In genomic region chr11:86244522-86245368, GRCh38 we compare ENCODE assay signal across 8 cellular contexts. TPM values are rescaled to one million over a fixed set of nuclear protein-coding genes. Genes with fewer than 3 reads are reported as not detected.
DNase-seq lines count a peak whose midpoint lies in the region; ATAC-seq, FAIRE-seq and TF ChIP-seq lines count a peak whose summit lies in the region.

Gene EED (plus strand): TSS chr11:86244753. CDS start chr11:86245230, 477 bp downstream.

- H2BK15ac ChIP-seq in H1 (ENCODE audit: low read length), result no peak within 1 kb of the TSS
- no peak within 1 kb of the TSS for H2BK15ac ChIP-seq in mesenchymal stem cell (ENCODE audit: low read depth, poor library complexity, severe bottlenecking)

- H3K4me1 ChIP-seq in H1 (replicated peaks in 1 of 4; ENCODE audit: control insufficient read depth in 3 of 4, insufficient read depth in 4 of 4, low read length in 3 of 4) (peaks cover 0 to 8% (median 3%) of the 10 kb centered on the region in 4 experiments; a peak in 5 of 7 replicates), mesenchymal stem cell (ENCODE audit: control insufficient read depth, insufficient read depth, low read depth, low read length) (peaks cover 3% of the 10 kb centered on the region)

- H4K91ac ChIP-seq in H1 (replicated peaks; ENCODE audit: insufficient read length, low read length) (peak within 1 kb of the TSS; percentile 72), mesenchymal stem cell (ENCODE audit: low read length) (peak within 1 kb of the TSS; percentile 5)

- peak within 1 kb of the TSS; percentile 91 for H2BK5ac ChIP-seq in H1 (ENCODE audit: low read depth, low read length)
- peak within 1 kb of the TSS; percentile 0 for H2BK5ac ChIP-seq in mesenchymal stem cell (ENCODE audit: low read depth, low read length, poor library complexity, severe bottlenecking)

- H3K14ac ChIP-seq in H1 (ENCODE audit: insufficient read length), result no peak within 1 kb of the TSS
- peak within 1 kb of the TSS in 1 of 2 experiments; percentile 12 for H3K14ac ChIP-seq in mesenchymal stem cell (ENCODE audit: low read length in 2 of 2)

- peaks cover 0 to 43% of the 10 kb centered on the region in 2 experiments; a peak in 2 of 4 replicates for H3K79me2 ChIP-seq in H1 (ENCODE audit: control insufficient read depth in 1 of 2, insufficient read depth in 2 of 2, low read length in 2 of 2)

- CTCF ChIA-PET in activated CD8-positive, alpha-beta memory T cell treated with anti-CD3 and anti-CD28 coated beads for 36 hours (lab: Charles Lee), result interaction anchor here (1.4 kb wide), 1 partner anchor 23 kb away, joined by 3 read pairs; no protein-coding TSS in a partner anchor
- CTCF ChIA-PET in H1 (lab: Charles Lee; ENCODE audit: partially characterized antibody), result interaction anchor here (1.6 kb wide), 1 partner anchor 15 kb away, joined by 4 read pairs; no protein-coding TSS in a partner anchor

- 1% methylated on average over 29 of the region's 64 CpGs; no CpG with 5 or more reads in 1 of the 2 experiments for WGBS in H1 (ENCODE audit: extremely low coverage in 1 of 2, insufficient coverage in 1 of 2, insufficient read length in 1 of 2, insufficient replicate concordance in 2 of 2, low coverage in 1 of 2, low lambda C conversion rate in 2 of 2, missing lambda C conversion rate in 1 of 2), 2 experiments
- WGBS in mesenchymal stem cell, result under 1% methylated on average over 60 of the region's 64 CpGs

- H3K23ac ChIP-seq in H1 (ENCODE audit: insufficient read length) (no peak within 1 kb of the TSS), mesenchymal stem cell (ENCODE audit: low read length in 2 of 2) (peak within 1 kb of the TSS in 1 of 2 experiments; percentile 36)

- H2BK120ac ChIP-seq in H1 (replicated peaks; ENCODE audit: low read depth, low read length), result peak within 1 kb of the TSS; percentile 19
- peak within 1 kb of the TSS; percentile 82 for H2BK120ac ChIP-seq in mesenchymal stem cell (ENCODE audit: low read depth, low read length)

- peak within 1 kb of the TSS; percentile 91; the same call in 1 of the 2 replicates for H2BK12ac ChIP-seq in H1 (ENCODE audit: low read depth, low read length)
- H2BK12ac ChIP-seq in mesenchymal stem cell (ENCODE audit: low read length in 2 of 2), result no peak within 1 kb of the TSS

- TF ChIP-seq RAD21 in H1 (IDR thresholded peaks at IDR 0.05 in 1 of 2, conservative IDR thresholded peaks at IDR 0.05 in 1 of 2; ENCODE audit: low read depth in 2 of 2, low read length in 2 of 2), result no peak

- peak within 1 kb of the TSS; percentile 98; the same call in 1 of the 2 replicates for H4K8ac ChIP-seq in H1 (ENCODE audit: extremely low read depth, insufficient read depth, low read length)
- H4K8ac ChIP-seq in mesenchymal stem cell (ENCODE audit: low read length), result peak within 1 kb of the TSS; percentile 82

- H3K9me3 ChIP-seq in H1 (ENCODE audit: insufficient read depth in 2 of 2, low read depth in 1 of 2, low read length in 1 of 2) (no peaks in the 10 kb centered on the region), mesenchymal stem cell (ENCODE audit: control insufficient read depth, low read length) (no peaks in the 10 kb centered on the region)

- H3K9ac ChIP-seq in H1 (replicated peaks in 1 of 4; ENCODE audit: extremely low read depth in 1 of 4, low read depth in 3 of 4, low read length in 3 of 4), result peak within 1 kb of the TSS; percentile 90 to 99 (median 92)
- peak within 1 kb of the TSS; percentile 94 for H3K9ac ChIP-seq in mesenchymal stem cell (ENCODE audit: low read length)

- ATAC-seq in GM21360 (IDR thresholded peaks at IDR 0.05; ENCODE audit: unreplicated experiment), result peak; percentile 70

- no peaks in the 10 kb centered on the region for H3K23me2 ChIP-seq in H1 (ENCODE audit: low read depth, low read length)

- POLR2A ChIA-PET in activated CD8-positive, alpha-beta memory T cell treated with anti-CD3 and anti-CD28 coated beads for 36 hours (lab: Charles Lee), result interaction anchor here (0.6 to 1.6 kb wide), 8 partner anchors 11 to 348 kb away, joined by 3 to 7 read pairs (median 3); no protein-coding TSS in a partner anchor
- POLR2A ChIA-PET in H1 (lab: Charles Lee; ENCODE audit: partially characterized antibody), result interaction anchor here (0.6 to 2.8 kb wide), 13 partner anchors 9 to 604 kb away, joined by 3 to 15 read pairs (median 3); partner anchors contain the start of gene PICALM

- H3K79me1 ChIP-seq in H1 (ENCODE audit: low read depth, low read length) (no peaks in the 10 kb centered on the region), mesenchymal stem cell (replicated peaks; ENCODE audit: low read length, poor library complexity, severe bottlenecking) (peaks cover 2% of the 10 kb centered on the region)

- H2AK5ac ChIP-seq in H1 (ENCODE audit: low read depth, low read length) (no peak within 1 kb of the TSS), mesenchymal stem cell (ENCODE audit: low read length, severe bottlenecking) (no peak within 1 kb of the TSS)

- no peaks in the 10 kb centered on the region for H3K27me3 ChIP-seq in H1 (replicated peaks in 1 of 4; ENCODE audit: control insufficient read depth in 3 of 4, extremely low read depth in 1 of 4, insufficient read depth in 3 of 4, low read length in 3 of 4)
- peaks cover 0 to 7% of the 10 kb centered on the region in 2 experiments for H3K27me3 ChIP-seq in mesenchymal stem cell (ENCODE audit: control insufficient read depth in 1 of 2, insufficient read depth in 1 of 2, low read length in 2 of 2)

- DNase-seq in COLO668 (lab: John Stamatoyannopoulos, UW; ENCODE audit: unreplicated experiment), result peak; percentile 98
- peak; percentile 98 for DNase-seq in HT-29 (ENCODE audit: low spot score)
- peak; percentile 93 for DNase-seq in NK-92 treated with Interleukin-12 subunit alpha and Interleukin-12 subunit beta, amount 100 ng/mL, for 24 hours (lab: John Stamatoyannopoulos, UW)
- DNase-seq in H1 (ENCODE audit: low read depth in 1 of 2, low spot score in 2 of 2), result peak; percentile 79 to 94
- peak; percentile 96 for DNase-seq in mesenchymal stem cell
- DNase-seq in stimulated activated CD8-positive, alpha-beta memory T cell treated with anti-CD3 and anti-CD28 coated beads, Interleukin-12 subunit alpha, Interleukin-12 subunit beta, amount 100 ng/mL, for 4 hours (ENCODE audit: low read depth), result peak; percentile 88

- H2AFZ ChIP-seq in H1 (ENCODE audit: low read length) (peak within 1 kb of the TSS; percentile 95), mesenchymal stem cell (ENCODE audit: low read depth, low read length) (peak within 1 kb of the TSS; percentile 53)

- H3K4ac ChIP-seq in H1 (replicated peaks; ENCODE audit: insufficient read length, low read depth, low read length) (peak within 1 kb of the TSS; percentile 99), mesenchymal stem cell (ENCODE audit: low read depth in 1 of 2, low read length in 2 of 2) (peak within 1 kb of the TSS; percentile 27 to 83)

- H3K4me3 ChIP-seq in H1 (ENCODE audit: extremely low read depth in 1 of 4, insufficient read depth in 2 of 4, low read depth in 3 of 4, low read length in 4 of 4) (peak within 1 kb of the TSS; percentile 80 to 96 (median 92)), mesenchymal stem cell (ENCODE audit: insufficient read depth in 1 of 2, low read depth in 1 of 2, low read length in 2 of 2) (peak within 1 kb of the TSS; percentile 76 to 98)

- peak in 1 of 2 experiments; percentile 99; a peak in 2 of 3 replicates for TF ChIP-seq EP300 in H1 (IDR thresholded peaks at IDR 0.05; ENCODE audit: borderline replicate concordance in 1 of 2, low read depth in 2 of 2, low read length in 2 of 2)

- TF ChIP-seq POLR2A in H1 (IDR thresholded peaks at IDR 0.05; ENCODE audit: control extremely low read depth in 1 of 2, low read depth in 2 of 2, low read length in 2 of 2), result peak; percentile 85 to 96

- H2BK20ac ChIP-seq in H1 (ENCODE audit: low read length), result no peak within 1 kb of the TSS; the same call in 1 of the 2 replicates

- H3K36me3 ChIP-seq in H1 (ENCODE audit: control insufficient read depth in 2 of 4, insufficient read depth in 4 of 4, low read length in 3 of 4) (no peaks in the 10 kb centered on the region), mesenchymal stem cell (ENCODE audit: control insufficient read depth in 1 of 2, insufficient read depth in 2 of 2, low read depth in 1 of 2, low read length in 2 of 2) (no peaks in the 10 kb centered on the region)

- H3K27ac ChIP-seq in H1 (ENCODE audit: low read depth, low read length), result peak within 1 kb of the TSS; percentile 96
- peak within 1 kb of the TSS; percentile 83 for H3K27ac ChIP-seq in mesenchymal stem cell (ENCODE audit: low read length, poor library complexity, severe bottlenecking)

- H3K18ac ChIP-seq in H1 (ENCODE audit: extremely low read depth, low read length), result peak within 1 kb of the TSS; percentile 92
- H3K18ac ChIP-seq in mesenchymal stem cell (ENCODE audit: low read depth in 1 of 2, low read length in 2 of 2), result peak within 1 kb of the TSS; percentile 87 to 97

- peaks cover 0 to 1% of the 10 kb centered on the region in 2 experiments for H4K20me1 ChIP-seq in H1 (replicated peaks in 1 of 2; ENCODE audit: control insufficient read depth in 1 of 2, insufficient read depth in 2 of 2, low read length in 2 of 2)

- peak; percentile 7 for FAIRE-seq in H1 (lab: Jason Lieb, UNC)

- peak within 1 kb of the TSS; percentile 96 for H4K5ac ChIP-seq in H1 (ENCODE audit: insufficient read length, low read depth, low read length)

- TF ChIP-seq CTCF in H1 (IDR thresholded peaks at IDR 0.05; ENCODE audit: control extremely low read depth in 1 of 3, insufficient read depth in 1 of 3, low read depth in 1 of 3, low read length in 3 of 3), result no peak

- H3K56ac ChIP-seq in H1 (replicated peaks; ENCODE audit: insufficient read length, low read depth, low read length), result peak within 1 kb of the TSS; percentile 92

- peak within 1 kb of the TSS; percentile 67 to 85 for H3K4me2 ChIP-seq in H1 (ENCODE audit: insufficient read depth in 1 of 2, low read depth in 2 of 2, low read length in 2 of 2)
- H3K4me2 ChIP-seq in mesenchymal stem cell (ENCODE audit: low read length, poor library complexity, severe bottlenecking), result peak within 1 kb of the TSS; percentile 95

TF ChIP-seq in H1, 55 proteins besides CTCF, POLR2A, EP300 and RAD21 (continues in another document):
- no peak for TF ChIP-seq SP2 (IDR thresholded peaks at IDR 0.05; ENCODE audit: low read length)
- TF ChIP-seq TBP (IDR thresholded peaks at IDR 0.05; ENCODE audit: low read depth, low read length), result peak; percentile 82

RNA-seq across cellular contexts. Expression of gene EED, which starts in this region (rescaled TPM):
- 13.8 and 17.4 TPM in 2 replicates for total RNA-seq in HT-29 (2014; rRNA removed; shearing (Covaris generic))
- total RNA-seq in activated CD8-positive, alpha-beta memory T cell treated with anti-CD3 and anti-CD28 coated beads for 36 hours, result 100 to 1,000 TPM; 173 TPM
- total RNA-seq in H1 (2021; fragmentation: NEBNext Ultra II Directional; extraction: Animal tissue kit (Norgen Biotek cat#: 25700)), result 26.8 and 26.9 TPM in 2 replicates
- polyA plus RNA-seq in H1 (2011; rRNA removed), result 7.0 and 12.6 TPM in 2 replicates
- polyA plus RNA-seq in H1 (2011; cell fraction: cytosol; rRNA removed), result 15.5 TPM
- 5.0 TPM for polyA plus RNA-seq in H1 (2011; cell fraction: nucleus; rRNA removed)
- polyA plus RNA-seq in H1 (2012, experiment 1 of 2), result 27.0 to 42.0 TPM (median 28.6 TPM) in 4 replicates
- 5.9 TPM for polyA plus RNA-seq in H1 (2012, experiment 2 of 2)
- polyA plus RNA-seq in H1 (2013, experiment 1 of 2), result 12.8 TPM
- 13.5 TPM for polyA plus RNA-seq in H1 (2013, experiment 2 of 2)
- 11.4 and 15.4 TPM in 2 replicates for polyA minus RNA-seq in H1 (2011; rRNA and poly(A)+ RNA removed)
- 10.7 TPM for polyA minus RNA-seq in H1 (2011; cell fraction: cytosol; rRNA and poly(A)+ RNA removed)
- 26.1 TPM for polyA minus RNA-seq in H1 (2011; cell fraction: nucleus; rRNA and poly(A)+ RNA removed)
- polyA plus RNA-seq in mesenchymal stem cell (2013, experiment 1 of 2), result 7.9 TPM
- 7.9 TPM for polyA plus RNA-seq in mesenchymal stem cell (2013, experiment 2 of 2)

Comparison
In these comparisons a context has a peak if more than half of its experiments do, and no peak if none do; other contexts are left out.
1. Peak in every context shown above with its lines: DNase-seq, ATAC-seq, H3K4me3 ChIP-seq and H3K27ac ChIP-seq.